In the genomic region with DNA sequence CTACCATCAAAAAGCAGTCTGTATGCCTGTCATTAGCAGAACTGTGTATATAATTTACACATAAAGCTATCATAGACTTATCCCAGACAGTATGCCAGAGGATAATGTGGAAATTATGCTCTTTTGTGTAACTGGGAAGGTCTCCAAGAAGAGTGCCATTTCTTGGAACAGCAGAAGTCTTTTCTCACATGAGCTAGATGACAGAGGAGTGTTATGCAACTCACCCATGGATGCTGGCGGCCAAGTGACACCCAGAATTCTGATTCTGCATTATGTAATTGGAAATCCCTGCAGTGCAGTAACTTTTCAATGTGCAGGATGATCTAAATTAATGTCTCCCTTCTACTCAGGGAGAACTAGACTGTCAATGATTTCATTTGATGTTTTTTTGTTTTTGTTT, we compare ENCODE assay signal across 9 cellular contexts.
A peak's percentile ranks its signal among the peaks of the same experiment; 100 is the strongest.
DNase-seq lines count a peak whose midpoint lies in the region; ATAC-seq and TF ChIP-seq lines count a peak whose summit lies in the region.
"Had no signal": no experiment of that assay in that cellular context is flagged by ENCODE, and none has a peak within 500 bp of the region (broad histone marks: within the 10 kb centered on the region; RNA-seq: fewer than 3 reads in every experiment).

No MANE protein-coding gene starts in this region.

- H3K4me3 ChIP-seq in Peyer's patch: no peak overlapping the region

- no peaks in the 10 kb centered on the region for H3K27me3 ChIP-seq in Peyer's patch

- H3K27ac ChIP-seq in Peyer's patch: peak overlapping the region in 3 of 4 donors; percentile 30 to 52 (median 43)

- H3K9me3 ChIP-seq in Peyer's patch: no peaks in the 10 kb centered on the region

- no peak for ATAC-seq in GM21515 (IDR thresholded peaks at IDR 0.05; ENCODE audit: unreplicated experiment)
- ATAC-seq: left lobe of liver had no signal

- H3K4me1 ChIP-seq in Peyer's patch: no peaks in the 10 kb centered on the region

- no peak for TF ChIP-seq POLR2A in Peyer's patch (IDR thresholded peaks at IDR 0.05)

- H3K36me3 ChIP-seq in Peyer's patch: no peaks in the 10 kb centered on the region

- DNase-seq in AG20443 (ENCODE audit: low spot score) (peak; percentile 54), COR-L47 (lab: John Stamatoyannopoulos, UW) (peak; percentile 92), Peyer's patch (no peak), fibroblast of peridontal ligament (ENCODE audit: extremely low read depth) (peak; percentile 64), GDM1 (lab: John Stamatoyannopoulos, UW) (no peak), amygdala (lab: John Stamatoyannopoulos, UW) (no peak)
- DNase-seq: cerebellar nuclear complex had no signal

- no peak for TF ChIP-seq CTCF in Peyer's patch (IDR thresholded peaks at IDR 0.05)

Comparison
In these comparisons a context has a peak if more than half of its experiments do, and no peak if none do; other contexts are left out.
1. DNase-seq: peak in AG20443 (single experiment), COR-L47 (single experiment) and fibroblast of peridontal ligament (single experiment); none in Peyer's patch (0 of 3), GDM1 (single experiment) and amygdala (0 of 56).